1 cellular context compared by ENCODE assay signal in genomic region chr11:66592457-66593302, GRCh38.
TF ChIP-seq lines count a peak whose summit lies in the region.

Gene CCDC87, minus strand, starts transcription at chr11:66593063. Its CDS starts 48 bp downstream, at chr11:66593015.
A gene with protein sequence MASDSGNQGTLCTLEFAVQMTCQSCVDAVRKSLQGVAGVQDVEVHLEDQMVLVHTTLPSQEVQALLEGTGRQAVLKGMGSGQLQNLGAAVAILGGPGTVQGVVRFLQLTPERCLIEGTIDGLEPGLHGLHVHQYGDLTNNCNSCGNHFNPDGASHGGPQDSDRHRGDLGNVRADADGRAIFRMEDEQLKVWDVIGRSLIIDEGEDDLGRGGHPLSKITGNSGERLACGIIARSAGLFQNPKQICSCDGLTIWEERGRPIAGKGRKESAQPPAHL (plus strand): TSS chr11:66593185. CDS start chr11:66593262, 77 bp downstream.

TF ChIP-seq in HepG2, 621 proteins besides CTCF, POLR2A, EP300 and RAD21 (continued from another document and continues in another):
- TF ChIP-seq STAG1 (CRISPR knock-in tag; IDR thresholded peaks at IDR 0.05) (peak; percentile 52; the same call in 1 of the 2 replicates), POGZ (CRISPR knock-in tag; IDR thresholded peaks at IDR 0.05) (peak; percentile 16; the same call in 1 of the 2 replicates), ZNF784 (CRISPR knock-in tag; IDR thresholded peaks at IDR 0.05; ENCODE audit: borderline replicate concordance) (no peak; the same call in 1 of the 2 replicates), RBAK (CRISPR knock-in tag; IDR thresholded peaks at IDR 0.05) (no peak), ZNF773 (CRISPR knock-in tag; IDR thresholded peaks at IDR 0.05; ENCODE audit: borderline replicate concordance) (no peak), ZNF253 (CRISPR knock-in tag; IDR thresholded peaks at IDR 0.05; ENCODE audit: borderline replicate concordance) (no peak), HMGA1 (CRISPR knock-in tag; conservative IDR thresholded peaks at IDR 0.05) (no peak), SKI (IDR thresholded peaks at IDR 0.05; ENCODE audit: partially characterized antibody) (peak; percentile 77), ZNF878 (CRISPR knock-in tag; IDR thresholded peaks at IDR 0.05) (no peak), ZNF329 (CRISPR knock-in tag; IDR thresholded peaks at IDR 0.05; ENCODE audit: low read depth) (no peak; the same call in 1 of the 2 replicates), RFX3 (CRISPR knock-in tag; IDR thresholded peaks at IDR 0.05) (peak; percentile 85), BRF2 (CRISPR knock-in tag; IDR thresholded peaks at IDR 0.05) (no peak), ARID4A (CRISPR knock-in tag; IDR thresholded peaks at IDR 0.05; ENCODE audit: borderline replicate concordance) (peak; percentile 89; the same call in 1 of the 2 replicates), MTA3 (CRISPR knock-in tag; IDR thresholded peaks at IDR 0.05) (no peak), ZNF672 (CRISPR knock-in tag; IDR thresholded peaks at IDR 0.05) (no peak), SUZ12 (IDR thresholded peaks at IDR 0.05; ENCODE audit: low read depth, low read length) (no peak), ZNF263 (CRISPR knock-in tag; IDR thresholded peaks at IDR 0.05) (peak; percentile 92), SNRNP70 (IDR thresholded peaks at IDR 0.05; ENCODE audit: low read depth, low read length) (no peak), DNMT3B (CRISPR knock-in tag; conservative IDR thresholded peaks at IDR 0.05) (peak; percentile 56; the same call in 1 of the 2 replicates), ZNF816 (CRISPR knock-in tag; IDR thresholded peaks at IDR 0.05; ENCODE audit: borderline replicate concordance) (no peak), IRF1 (CRISPR knock-in tag; IDR thresholded peaks at IDR 0.05; ENCODE audit: low read depth) (no peak), ZNF557 (CRISPR knock-in tag; IDR thresholded peaks at IDR 0.05) (peak; percentile 13; the same call in 1 of the 2 replicates), ZNF556 (CRISPR knock-in tag; IDR thresholded peaks at IDR 0.05; ENCODE audit: borderline replicate concordance) (peak; percentile 77; the same call in 1 of the 2 replicates), EZH2 (conservative IDR thresholded peaks at IDR 0.05; ENCODE audit: low read depth, low read length) (no peak), ZNF121 (CRISPR knock-in tag; IDR thresholded peaks at IDR 0.05) (peak; percentile 67; the same call in 1 of the 2 replicates), ZNF598 (CRISPR knock-in tag; IDR thresholded peaks at IDR 0.05; ENCODE audit: borderline replicate concordance) (peak; percentile 70; the same call in 1 of the 2 replicates)
- TF ChIP-seq, protein P1, sequence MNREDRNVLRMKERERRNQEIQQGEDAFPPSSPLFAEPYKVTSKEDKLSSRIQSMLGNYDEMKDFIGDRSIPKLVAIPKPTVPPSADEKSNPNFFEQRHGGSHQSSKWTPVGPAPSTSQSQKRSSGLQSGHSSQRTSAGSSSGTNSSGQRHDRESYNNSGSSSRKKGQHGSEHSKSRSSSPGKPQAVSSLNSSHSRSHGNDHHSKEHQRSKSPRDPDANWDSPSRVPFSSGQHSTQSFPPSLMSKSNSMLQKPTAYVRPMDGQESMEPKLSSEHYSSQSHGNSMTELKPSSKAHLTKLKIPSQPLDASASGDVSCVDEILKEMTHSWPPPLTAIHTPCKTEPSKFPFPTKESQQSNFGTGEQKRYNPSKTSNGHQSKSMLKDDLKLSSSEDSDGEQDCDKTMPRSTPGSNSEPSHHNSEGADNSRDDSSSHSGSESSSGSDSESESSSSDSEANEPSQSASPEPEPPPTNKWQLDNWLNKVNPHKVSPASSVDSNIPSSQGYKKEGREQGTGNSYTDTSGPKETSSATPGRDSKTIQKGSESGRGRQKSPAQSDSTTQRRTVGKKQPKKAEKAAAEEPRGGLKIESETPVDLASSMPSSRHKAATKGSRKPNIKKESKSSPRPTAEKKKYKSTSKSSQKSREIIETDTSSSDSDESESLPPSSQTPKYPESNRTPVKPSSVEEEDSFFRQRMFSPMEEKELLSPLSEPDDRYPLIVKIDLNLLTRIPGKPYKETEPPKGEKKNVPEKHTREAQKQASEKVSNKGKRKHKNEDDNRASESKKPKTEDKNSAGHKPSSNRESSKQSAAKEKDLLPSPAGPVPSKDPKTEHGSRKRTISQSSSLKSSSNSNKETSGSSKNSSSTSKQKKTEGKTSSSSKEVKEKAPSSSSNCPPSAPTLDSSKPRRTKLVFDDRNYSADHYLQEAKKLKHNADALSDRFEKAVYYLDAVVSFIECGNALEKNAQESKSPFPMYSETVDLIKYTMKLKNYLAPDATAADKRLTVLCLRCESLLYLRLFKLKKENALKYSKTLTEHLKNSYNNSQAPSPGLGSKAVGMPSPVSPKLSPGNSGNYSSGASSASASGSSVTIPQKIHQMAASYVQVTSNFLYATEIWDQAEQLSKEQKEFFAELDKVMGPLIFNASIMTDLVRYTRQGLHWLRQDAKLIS (CRISPR knock-in tag; IDR thresholded peaks at IDR 0.05), result no peak; the same call in 1 of the 2 replicates
- TF ChIP-seq, protein P2, sequence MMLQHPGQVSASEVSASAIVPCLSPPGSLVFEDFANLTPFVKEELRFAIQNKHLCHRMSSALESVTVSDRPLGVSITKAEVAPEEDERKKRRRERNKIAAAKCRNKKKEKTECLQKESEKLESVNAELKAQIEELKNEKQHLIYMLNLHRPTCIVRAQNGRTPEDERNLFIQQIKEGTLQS (CRISPR knock-in tag; IDR thresholded peaks at IDR 0.05), result no peak; the same call in 1 of the 2 replicates
- TF ChIP-seq, protein P3, sequence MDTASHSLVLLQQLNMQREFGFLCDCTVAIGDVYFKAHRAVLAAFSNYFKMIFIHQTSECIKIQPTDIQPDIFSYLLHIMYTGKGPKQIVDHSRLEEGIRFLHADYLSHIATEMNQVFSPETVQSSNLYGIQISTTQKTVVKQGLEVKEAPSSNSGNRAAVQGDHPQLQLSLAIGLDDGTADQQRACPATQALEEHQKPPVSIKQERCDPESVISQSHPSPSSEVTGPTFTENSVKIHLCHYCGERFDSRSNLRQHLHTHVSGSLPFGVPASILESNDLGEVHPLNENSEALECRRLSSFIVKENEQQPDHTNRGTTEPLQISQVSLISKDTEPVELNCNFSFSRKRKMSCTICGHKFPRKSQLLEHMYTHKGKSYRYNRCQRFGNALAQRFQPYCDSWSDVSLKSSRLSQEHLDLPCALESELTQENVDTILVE (CRISPR knock-in tag; IDR thresholded peaks at IDR 0.05), result peak; percentile 65; the same call in 1 of the 2 replicates
- TF ChIP-seq, protein P4, sequence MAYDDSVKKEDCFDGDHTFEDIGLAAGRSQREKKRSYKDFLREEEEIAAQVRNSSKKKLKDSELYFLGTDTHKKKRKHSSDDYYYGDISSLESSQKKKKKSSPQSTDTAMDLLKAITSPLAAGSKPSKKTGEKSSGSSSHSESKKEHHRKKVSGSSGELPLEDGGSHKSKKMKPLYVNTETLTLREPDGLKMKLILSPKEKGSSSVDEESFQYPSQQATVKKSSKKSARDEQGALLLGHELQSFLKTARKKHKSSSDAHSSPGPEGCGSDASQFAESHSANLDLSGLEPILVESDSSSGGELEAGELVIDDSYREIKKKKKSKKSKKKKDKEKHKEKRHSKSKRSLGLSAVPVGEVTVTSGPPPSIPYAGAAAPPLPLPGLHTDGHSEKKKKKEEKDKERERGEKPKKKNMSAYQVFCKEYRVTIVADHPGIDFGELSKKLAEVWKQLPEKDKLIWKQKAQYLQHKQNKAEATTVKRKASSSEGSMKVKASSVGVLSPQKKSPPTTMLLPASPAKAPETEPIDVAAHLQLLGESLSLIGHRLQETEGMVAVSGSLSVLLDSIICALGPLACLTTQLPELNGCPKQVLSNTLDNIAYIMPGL (CRISPR knock-in tag; IDR thresholded peaks at IDR 0.05; ENCODE audit: borderline replicate concordance in 1 of 2, low read depth in 1 of 2), result peak; percentile 84 to 90
- TF ChIP-seq, protein P5, sequence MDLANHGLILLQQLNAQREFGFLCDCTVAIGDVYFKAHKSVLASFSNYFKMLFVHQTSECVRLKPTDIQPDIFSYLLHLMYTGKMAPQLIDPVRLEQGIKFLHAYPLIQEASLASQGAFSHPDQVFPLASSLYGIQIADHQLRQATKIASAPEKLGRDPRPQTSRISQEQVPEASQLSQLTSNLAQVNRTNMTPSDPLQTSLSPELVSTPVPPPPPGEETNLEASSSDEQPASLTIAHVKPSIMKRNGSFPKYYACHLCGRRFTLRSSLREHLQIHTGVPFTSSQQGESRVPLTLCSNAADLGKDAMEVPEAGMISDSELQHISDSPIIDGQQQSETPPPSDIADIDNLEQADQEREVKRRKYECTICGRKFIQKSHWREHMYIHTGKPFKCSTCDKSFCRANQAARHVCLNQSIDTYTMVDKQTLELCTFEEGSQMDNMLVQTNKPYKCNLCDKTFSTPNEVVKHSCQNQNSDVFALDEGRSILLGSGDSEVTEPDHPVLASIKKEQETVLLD (CRISPR knock-in tag; IDR thresholded peaks at IDR 0.05; ENCODE audit: low read depth), result peak; percentile 64; the same call in 1 of the 2 replicates
- TF ChIP-seq, protein P6, sequence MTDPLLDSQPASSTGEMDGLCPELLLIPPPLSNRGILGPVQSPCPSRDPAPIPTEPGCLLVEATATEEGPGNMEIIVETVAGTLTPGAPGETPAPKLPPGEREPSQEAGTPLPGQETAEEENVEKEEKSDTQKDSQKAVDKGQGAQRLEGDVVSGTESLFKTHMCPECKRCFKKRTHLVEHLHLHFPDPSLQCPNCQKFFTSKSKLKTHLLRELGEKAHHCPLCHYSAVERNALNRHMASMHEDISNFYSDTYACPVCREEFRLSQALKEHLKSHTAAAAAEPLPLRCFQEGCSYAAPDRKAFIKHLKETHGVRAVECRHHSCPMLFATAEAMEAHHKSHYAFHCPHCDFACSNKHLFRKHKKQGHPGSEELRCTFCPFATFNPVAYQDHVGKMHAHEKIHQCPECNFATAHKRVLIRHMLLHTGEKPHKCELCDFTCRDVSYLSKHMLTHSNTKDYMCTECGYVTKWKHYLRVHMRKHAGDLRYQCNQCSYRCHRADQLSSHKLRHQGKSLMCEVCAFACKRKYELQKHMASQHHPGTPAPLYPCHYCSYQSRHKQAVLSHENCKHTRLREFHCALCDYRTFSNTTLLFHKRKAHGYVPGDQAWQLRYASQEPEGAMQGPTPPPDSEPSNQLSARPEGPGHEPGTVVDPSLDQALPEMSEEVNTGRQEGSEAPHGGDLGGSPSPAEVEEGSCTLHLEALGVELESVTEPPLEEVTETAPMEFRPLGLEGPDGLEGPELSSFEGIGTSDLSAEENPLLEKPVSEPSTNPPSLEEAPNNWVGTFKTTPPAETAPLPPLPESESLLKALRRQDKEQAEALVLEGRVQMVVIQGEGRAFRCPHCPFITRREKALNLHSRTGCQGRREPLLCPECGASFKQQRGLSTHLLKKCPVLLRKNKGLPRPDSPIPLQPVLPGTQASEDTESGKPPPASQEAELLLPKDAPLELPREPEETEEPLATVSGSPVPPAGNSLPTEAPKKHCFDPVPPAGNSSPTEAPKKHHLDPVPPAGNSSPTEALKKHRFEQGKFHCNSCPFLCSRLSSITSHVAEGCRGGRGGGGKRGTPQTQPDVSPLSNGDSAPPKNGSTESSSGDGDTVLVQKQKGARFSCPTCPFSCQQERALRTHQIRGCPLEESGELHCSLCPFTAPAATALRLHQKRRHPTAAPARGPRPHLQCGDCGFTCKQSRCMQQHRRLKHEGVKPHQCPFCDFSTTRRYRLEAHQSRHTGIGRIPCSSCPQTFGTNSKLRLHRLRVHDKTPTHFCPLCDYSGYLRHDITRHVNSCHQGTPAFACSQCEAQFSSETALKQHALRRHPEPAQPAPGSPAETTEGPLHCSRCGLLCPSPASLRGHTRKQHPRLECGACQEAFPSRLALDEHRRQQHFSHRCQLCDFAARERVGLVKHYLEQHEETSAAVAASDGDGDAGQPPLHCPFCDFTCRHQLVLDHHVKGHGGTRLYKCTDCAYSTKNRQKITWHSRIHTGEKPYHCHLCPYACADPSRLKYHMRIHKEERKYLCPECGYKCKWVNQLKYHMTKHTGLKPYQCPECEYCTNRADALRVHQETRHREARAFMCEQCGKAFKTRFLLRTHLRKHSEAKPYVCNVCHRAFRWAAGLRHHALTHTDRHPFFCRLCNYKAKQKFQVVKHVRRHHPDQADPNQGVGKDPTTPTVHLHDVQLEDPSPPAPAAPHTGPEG (CRISPR knock-in tag; IDR thresholded peaks at IDR 0.05), result peak; percentile 91
